1 cellular context compared by ENCODE assay signal in the genomic region with DNA sequence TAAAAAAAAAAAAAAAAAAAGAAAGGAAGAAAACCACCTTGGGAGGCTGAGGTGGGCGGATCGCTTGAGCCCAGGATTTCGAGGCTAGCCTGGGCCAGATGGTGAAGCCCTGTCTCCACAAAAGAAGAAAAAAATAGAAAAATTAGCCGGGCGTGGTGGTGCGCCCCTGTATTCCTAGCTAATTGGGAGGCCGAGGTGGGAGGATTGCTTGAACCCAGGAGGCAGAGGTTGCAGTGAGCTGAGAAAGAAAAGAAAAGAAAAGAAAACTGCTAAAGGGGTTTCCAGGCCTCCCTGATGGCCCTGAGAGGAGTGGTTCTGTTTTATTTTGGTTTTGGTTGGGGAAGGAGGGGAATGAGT.
TF ChIP-seq lines count a peak whose summit lies in the region.

No MANE protein-coding gene starts in this region.

TF ChIP-seq in HepG2, 621 proteins besides CTCF, POLR2A, EP300 and RAD21:
- TF ChIP-seq SMARCE1 (IDR thresholded peaks at IDR 0.05; ENCODE audit: borderline replicate concordance) (no peak), ZNF460 (CRISPR knock-in tag; IDR thresholded peaks at IDR 0.05; ENCODE audit: borderline replicate concordance) (peak; percentile 62; the same call in 1 of the 2 replicates), ZNF3 (CRISPR knock-in tag; IDR thresholded peaks at IDR 0.05) (no peak)
TF ChIP-seq in HepG2: peak in this region for 1.
